ENCODE assay signal across 15 cellular contexts in genomic region chr12:105317942-105318614, GRCh38. TPM values are rescaled to one million over a fixed set of nuclear protein-coding genes. Genes with fewer than 3 reads are reported as not detected.
DNase-seq lines count a peak whose midpoint lies in the region; ATAC-seq and TF ChIP-seq lines count a peak whose summit lies in the region.
"Had no signal": no experiment of that assay in that cellular context is flagged by ENCODE, and none has a peak within 500 bp of the region (broad histone marks: within the 10 kb centered on the region; RNA-seq: fewer than 3 reads in every experiment).

No MANE protein-coding gene starts in this region.

- H3K4me3 ChIP-seq in body of pancreas (no peak overlapping the region), mesodermal cell (ENCODE audit: extremely low read depth, insufficient read depth, low read length, poor library complexity, severe bottlenecking) (no peak overlapping the region)
- H3K4me3 ChIP-seq: HAP-1, heart right ventricle had no signal

- ATAC-seq in body of pancreas (peak; percentile 89), HG03045 (IDR thresholded peaks at IDR 0.05; ENCODE audit: unreplicated experiment) (no peak), GM19328 (IDR thresholded peaks at IDR 0.05; ENCODE audit: unreplicated experiment) (no peak)
- ATAC-seq: activated naive CD4-positive, alpha-beta T cell treated with anti-CD3 and anti-CD28 coated beads, Interleukin-2, amount 50 U/mL, for 72 hours; heart right ventricle had no signal

- H3K9me3 ChIP-seq in body of pancreas (no peaks in the 10 kb centered on the region), mesodermal cell (ENCODE audit: control insufficient read depth, low read length) (peaks cover 20% of the 10 kb centered on the region)
- H3K9me3 ChIP-seq: HAP-1 had no signal

- H3K4me1 ChIP-seq in body of pancreas (peaks cover 40% of the 10 kb centered on the region), mesodermal cell (ENCODE audit: control insufficient read depth, insufficient read depth, low read length, poor library complexity, severe bottlenecking) (peaks cover 47% of the 10 kb centered on the region)
- H3K4me1 ChIP-seq: heart right ventricle had no signal

- no peaks in the 10 kb centered on the region for H3K27me3 ChIP-seq in body of pancreas

- DNase-seq in Caki2 (ENCODE audit: low read depth) (peak; percentile 91), NCI-H2029 (lab: John Stamatoyannopoulos, UW) (peak; percentile 81), body of pancreas (peak in 1 of 4 donors; percentile 10), hypothalamus (lab: John Stamatoyannopoulos, UW) (no peak), MV-4-11 (lab: John Stamatoyannopoulos, UW) (no peak)
- DNase-seq: activated CD4-positive, alpha-beta memory T cell treated with anti-CD3 and anti-CD28 coated beads, Interleukin-2, amount 10 ng/mL, durations not matched to agents 7 days and 5 days; heart right ventricle; Kasumi-1; T-helper 2 cell had no signal

- TF ChIP-seq CTCF in body of pancreas (IDR thresholded peaks at IDR 0.05): no peak

- no peaks in the 10 kb centered on the region for H3K36me3 ChIP-seq in body of pancreas (replicated peaks in 1 of 2; ENCODE audit: insufficient read depth in 1 of 2, low read depth in 2 of 2)
- H3K36me3 ChIP-seq in mesodermal cell (ENCODE audit: control insufficient read depth, insufficient read depth, low read length): no peaks in the 10 kb centered on the region
- H3K36me3 ChIP-seq: HAP-1, heart right ventricle had no signal

- WGBS in body of pancreas, 2 donors: 18 to 19% methylated on average over 3 of the region's 3 CpGs
- 75 to 83% methylated on average over 1 of the region's 3 CpGs for WGBS in mesodermal cell (ENCODE audit: insufficient coverage in 2 of 2), 2 experiments

- H3K27ac ChIP-seq in body of pancreas (peak overlapping the region in 3 of 4 donors; percentile 40 to 76 (median 68)), mesodermal cell (ENCODE audit: low read depth, low read length, severe bottlenecking) (peak overlapping the region; percentile 93)
- H3K27ac ChIP-seq: C4-2B, heart right ventricle had no signal

- intact Hi-C loops in body of pancreas (cut with DNase I): no loop called here

- TF ChIP-seq POLR2A in body of pancreas (IDR thresholded peaks at IDR 0.05): no peak

- in situ Hi-C loops in Caki2 (cut with HindIII; ENCODE audit: low pct_unique_long_range_greater_than_20kb, low sequenced_read_pairs): no loop called here

RNA-seq across cellular contexts. Expression of gene C12orf75, which starts 12.4 kb away (rescaled TPM):
- total RNA-seq in Caki2 (2014; rRNA removed; shearing (Covaris generic); ENCODE audit: low replicate concordance): 195 and 222 TPM in 2 replicates
- total RNA-seq in body of pancreas: 10 to 100 TPM; 39.2 to 57.6 TPM
- 86.7 TPM for polyA plus RNA-seq in mesodermal cell (2013, experiment 1 of 2)
- polyA plus RNA-seq in mesodermal cell (2013, experiment 2 of 2): 111 TPM

Comparison
In these comparisons a context has a peak if more than half of its experiments do, and no peak if none do; other contexts are left out.
1. DNase-seq: peak in Caki2 (single experiment) and NCI-H2029 (single experiment); none in hypothalamus (0 of 51) and MV-4-11 (single experiment).